18 cellular contexts compared by ENCODE assay signal in genomic region chr17:44171931-44172455, GRCh38. TPM values are rescaled to one million over a fixed set of nuclear protein-coding genes. Genes with fewer than 3 reads are reported as not detected.
DNase-seq lines count a peak whose midpoint lies in the region; ATAC-seq, FAIRE-seq and TF ChIP-seq lines count a peak whose summit lies in the region.
"Had no signal": no experiment of that assay in that cellular context is flagged by ENCODE, and none has a peak within 500 bp of the region (broad histone marks: within the 10 kb centered on the region; RNA-seq: fewer than 3 reads in every experiment).

No MANE protein-coding gene starts in this region.

- H3K18ac ChIP-seq in mesendoderm (ENCODE audit: low read length) = no peak overlapping the region

- ATAC-seq in HepG2 = no peak
- ATAC-seq in right lobe of liver = no peak
- ATAC-seq in HG03045 (IDR thresholded peaks at IDR 0.05; ENCODE audit: unreplicated experiment) = no peak
- no peak for ATAC-seq in HG03457 (IDR thresholded peaks at IDR 0.05; ENCODE audit: unreplicated experiment)
- ATAC-seq: activated CD4-positive, alpha-beta T cell treated with anti-CD3 and anti-CD28 coated beads for 36 hours; effector memory CD8-positive, alpha-beta T cell; left lung; sciatic nerve had no signal

- H2BK5ac ChIP-seq in mesendoderm (ENCODE audit: low read length) = no peak overlapping the region

- H2AFZ ChIP-seq in HepG2 (ENCODE audit: low read length) = no peak overlapping the region

- peak overlapping the region; percentile 45 for H3K23ac ChIP-seq in mesendoderm (ENCODE audit: low read length)

- no peak overlapping the region for H2BK120ac ChIP-seq in mesendoderm (ENCODE audit: low read depth, low read length)

- POLR2A ChIA-PET in HepG2 (lab: Yijun Ruan, JAX) = interaction anchor here (1.2 kb wide), 1 partner anchor 14 kb away, joined by 6 read pairs; the partner anchor contains the start of gene TMUB2

- peaks cover 41% of the 10 kb centered on the region for H3K4me1 ChIP-seq in HepG2 (ENCODE audit: insufficient read depth, low read length)
- peaks cover 0 to 14% (median 2%) of the 10 kb centered on the region in 4 donors for H3K4me1 ChIP-seq in right lobe of liver
- H3K4me1 ChIP-seq in mesendoderm (ENCODE audit: control insufficient read depth, low read depth, low read length) = no peaks in the 10 kb centered on the region
- peaks cover 16% of the 10 kb centered on the region for H3K4me1 ChIP-seq in SJCRH30

- H3K4me2 ChIP-seq in HepG2 (ENCODE audit: low read depth, low read length) = no peak overlapping the region
- no peak overlapping the region for H3K4me2 ChIP-seq in mesendoderm (ENCODE audit: low read length)

- H3K79me1 ChIP-seq in mesendoderm (ENCODE audit: low read length) = no peaks in the 10 kb centered on the region

- no peaks in the 10 kb centered on the region for H4K20me1 ChIP-seq in HepG2 (ENCODE audit: insufficient read depth, low read length)

- H3K9ac ChIP-seq in HepG2 (ENCODE audit: insufficient read depth, low read depth, low read length) = no peak overlapping the region
- H3K9ac ChIP-seq in mesendoderm (ENCODE audit: low read length) = no peak overlapping the region

- DNase-seq in HepG2 (ENCODE audit: low spot score) = no peak
- no peak for DNase-seq in right lobe of liver
- no peak for DNase-seq in WERI-Rb-1
- no peak for DNase-seq in mesendoderm
- no peak for DNase-seq in SJCRH30
- no peak for DNase-seq in DMS114 treated with DMSO at 0.1 percent for 48 hours (lab: John Stamatoyannopoulos, UW; ENCODE audit: unreplicated experiment)
- DNase-seq: activated CD4-positive, alpha-beta T cell treated with anti-CD3 and anti-CD28 coated beads for 36 hours; DMS79; effector memory CD8-positive, alpha-beta T cell; left lung; NCI-H524 treated with DMSO at 0.1 percent for 48 hours; nucleus accumbens had no signal

- no peaks in the 10 kb centered on the region for H3K27me3 ChIP-seq in HepG2 (ENCODE audit: control insufficient read depth in 1 of 2, insufficient read depth in 2 of 2, low read length in 2 of 2)
- H3K27me3 ChIP-seq in right lobe of liver = no peaks in the 10 kb centered on the region
- no peaks in the 10 kb centered on the region for H3K27me3 ChIP-seq in WERI-Rb-1 (ENCODE audit: insufficient read depth, low read depth, severe bottlenecking)
- no peaks in the 10 kb centered on the region for H3K27me3 ChIP-seq in mesendoderm (ENCODE audit: insufficient read depth, low read length, poor library complexity)
- peaks cover 5% of the 10 kb centered on the region; the same call in 1 of the 2 replicates for H3K27me3 ChIP-seq in SJCRH30
- H3K27me3 ChIP-seq: suprapubic skin had no signal

- H3K4ac ChIP-seq in mesendoderm (ENCODE audit: low read depth, low read length) = no peak overlapping the region

- H3K9me3 ChIP-seq in HepG2 (ENCODE audit: low read length) (no peaks in the 10 kb centered on the region), right lobe of liver (no peaks in the 10 kb centered on the region), WERI-Rb-1 (ENCODE audit: severe bottlenecking) (no peaks in the 10 kb centered on the region), SJCRH30 (replicated peaks) (no peaks in the 10 kb centered on the region)
- H3K9me3 ChIP-seq: left lung, suprapubic skin had no signal

- H4K5ac ChIP-seq in mesendoderm (ENCODE audit: low read length) = no peak overlapping the region

- CTCF ChIA-PET in HepG2 (lab: Yijun Ruan, JAX; ENCODE audit: low intra/inter-chr PET ratio, low total read pairs) = no interaction called here

- in situ Hi-C loops in HepG2 (cut with HindIII; ENCODE audit: extremely low pct_ligation_motif_present, low pct_unique_long_range_greater_than_20kb) = loop anchor here (5.0 kb wide), 1 partner anchor 230 kb away; the partner anchor contains the start of gene PPY

- no peak for FAIRE-seq in HepG2 (lab: Jason Lieb, UNC)

- no peaks in the 10 kb centered on the region for H3K79me2 ChIP-seq in HepG2 (ENCODE audit: insufficient read depth, low read length)
- no peaks in the 10 kb centered on the region for H3K79me2 ChIP-seq in mesendoderm (ENCODE audit: control insufficient read depth, insufficient read depth, low read length)

- H2BK15ac ChIP-seq in mesendoderm (replicated peaks; ENCODE audit: low read depth) = no peak overlapping the region

- TF ChIP-seq CTCF in HepG2 (CRISPR knock-in tag; IDR thresholded peaks at IDR 0.05) (no peak), right lobe of liver (IDR thresholded peaks at IDR 0.05) (no peak), WERI-Rb-1 (IDR thresholded peaks at IDR 0.05; ENCODE audit: low read depth, low read length) (no peak)

- TF ChIP-seq EP300 in HepG2 (IDR thresholded peaks at IDR 0.05; ENCODE audit: low read depth in 2 of 2, low read length in 2 of 2) (no peak), HepG2 (CRISPR knock-in tag; IDR thresholded peaks at IDR 0.05; ENCODE audit: borderline replicate concordance) (no peak)

- no peak overlapping the region for H4K8ac ChIP-seq in mesendoderm (ENCODE audit: low read depth, low read length)

- no peak for TF ChIP-seq RAD21 in HepG2 (CRISPR knock-in tag; IDR thresholded peaks at IDR 0.05)

- 96% methylated on average over 8 of the region's 17 CpGs for WGBS in HepG2 (ENCODE audit: low lambda C conversion rate)
- WGBS in right lobe of liver (ENCODE audit: insufficient coverage, low coverage, low lambda C conversion rate, missing lambda C conversion rate) = 75% methylated on average over 1 of the region's 17 CpGs
- no CpG with 5 or more reads among the region's 17 CpGs for WGBS in mesendoderm (ENCODE audit: extremely low coverage, insufficient coverage, low lambda C conversion rate)

- H3K56ac ChIP-seq in mesendoderm (ENCODE audit: low read length) = peak overlapping the region; percentile 34

- no peak overlapping the region for H2AK5ac ChIP-seq in mesendoderm (ENCODE audit: low read length)

- intact Hi-C loops in HepG2 (cut with micrococcal nuclease; ENCODE audit: unreplicated experiment) (no loop called here), right lobe of liver (cut with DNase I) (no loop called here)

- TF ChIP-seq POLR2A in HepG2 (IDR thresholded peaks at IDR 0.05; ENCODE audit: insufficient read depth in 1 of 2, low read depth in 2 of 2, low read length in 2 of 2) = no peak
- no peak for TF ChIP-seq POLR2A in right lobe of liver (IDR thresholded peaks at IDR 0.05)

- H3K36me3 ChIP-seq in HepG2 (replicated peaks in 1 of 2; ENCODE audit: control insufficient read depth in 1 of 2, insufficient read depth in 2 of 2, low read length in 2 of 2) (peaks cover 1 to 5% of the 10 kb centered on the region in 2 experiments; a peak in 2 of 5 replicates), right lobe of liver (no peaks in the 10 kb centered on the region), WERI-Rb-1 (peaks cover 24% of the 10 kb centered on the region), mesendoderm (ENCODE audit: control insufficient read depth, insufficient read depth, low read length) (no peaks in the 10 kb centered on the region), SJCRH30 (peaks cover 2% of the 10 kb centered on the region; the same call in 1 of the 2 replicates)

- no peak overlapping the region for H3K4me3 ChIP-seq in HepG2 (replicated peaks in 1 of 3; ENCODE audit: insufficient read depth in 1 of 3, low read depth in 2 of 3, low read length in 3 of 3)
- no peak overlapping the region for H3K4me3 ChIP-seq in right lobe of liver
- H3K4me3 ChIP-seq in WERI-Rb-1 (ENCODE audit: low read depth, low read length) = no peak overlapping the region
- H3K4me3 ChIP-seq in mesendoderm (ENCODE audit: low read length) = no peak overlapping the region
- no peak overlapping the region for H3K4me3 ChIP-seq in SJCRH30
- H3K4me3 ChIP-seq: left lung, suprapubic skin had no signal

- no TSS peak for BruUV-seq in HepG2 (replicated peaks; lab: Mats Ljungman, UMichigan)

- H3K27ac ChIP-seq in HepG2 (ENCODE audit: extremely low read length, insufficient read depth, low read length) (no peak overlapping the region), right lobe of liver (no peak overlapping the region), WERI-Rb-1 (0 out of 2 replicates have a peak overlapping the region, but pooled peaks have one; percentile 18), mesendoderm (ENCODE audit: low read depth, low read length) (no peak overlapping the region), SJCRH30 (no peak overlapping the region)
- H3K27ac ChIP-seq: C4-2B, left lung, suprapubic skin had no signal

RNA-seq across cellular contexts. Expression of gene ASB16, which starts 1.5 kb away (rescaled TPM):
- total RNA-seq in HepG2 (2016; rRNA removed; fragmentation: Illumina TruSeq; extraction: Trizol) = 0.07 TPM in 1 of 2 replicates, not detected in the other
- total RNA-seq in HepG2 (2016; cell fraction: cytosol; rRNA removed; fragmentation: Illumina TruSeq; extraction: Trizol; ENCODE audit: low read depth) = not detected in 2 replicates
- not detected in 2 replicates for total RNA-seq in HepG2 (2016; cell fraction: insoluble cytoplasmic fraction; rRNA removed; fragmentation: Illumina TruSeq; extraction: Trizol)
- total RNA-seq in HepG2 (2016; cell fraction: membrane; rRNA removed; fragmentation: Illumina TruSeq; extraction: Trizol) = not detected in 2 replicates
- not detected in 2 replicates for total RNA-seq in HepG2 (2016; cell fraction: nucleus; rRNA removed; fragmentation: Illumina TruSeq; extraction: Trizol)
- polyA plus RNA-seq in HepG2 (2011; rRNA removed) = 0.05 TPM in 1 of 2 replicates, not detected in the other
- 0.04 and 0.10 TPM in 2 replicates for polyA plus RNA-seq in HepG2 (2011; cell fraction: cytosol; rRNA removed)
- polyA plus RNA-seq in HepG2 (2011; cell fraction: nucleus; rRNA removed) = 0.45 and 0.47 TPM in 2 replicates
- polyA plus RNA-seq in HepG2 (2012) = 0.47 and 0.64 TPM in 2 replicates
- polyA plus RNA-seq in HepG2 (2016; cell fraction: cytosol; fragmentation: Illumina TruSeq; extraction: Trizol; ENCODE audit: low read depth) = not detected in 2 replicates
- polyA plus RNA-seq in HepG2 (2016; cell fraction: insoluble cytoplasmic fraction; fragmentation: Illumina TruSeq; extraction: Trizol; ENCODE audit: low read depth) = not detected in 2 replicates
- polyA plus RNA-seq in HepG2 (2016; cell fraction: membrane; fragmentation: Illumina TruSeq; extraction: Trizol; ENCODE audit: low read depth) = not detected in 2 replicates
- polyA plus RNA-seq in HepG2 (2016; cell fraction: nucleus; fragmentation: Illumina TruSeq; extraction: Trizol; ENCODE audit: insufficient read depth, low read depth) = not detected in 2 replicates
- polyA minus RNA-seq in HepG2 (2011; rRNA and poly(A)+ RNA removed; ENCODE audit: low replicate concordance) = 0.09 and 0.40 TPM in 2 replicates
- not detected in 2 replicates for polyA minus RNA-seq in HepG2 (2011; cell fraction: cytosol; rRNA and poly(A)+ RNA removed)
- not detected in 2 replicates for polyA minus RNA-seq in HepG2 (2011; cell fraction: nucleus; rRNA and poly(A)+ RNA removed)
- total RNA-seq in right lobe of liver = 1 to 10 TPM in 1 of 6 experiments, not detected in 5; 1.5 TPM
- not detected for polyA plus RNA-seq in mesendoderm (2013, experiment 1 of 2)
- polyA plus RNA-seq in mesendoderm (2013, experiment 2 of 2) = not detected
- total RNA-seq in SJCRH30 (2014; rRNA removed; shearing (Covaris generic)) = not detected in 2 replicates
- total RNA-seq: H4, left lung, suprapubic skin had no signal

RNA-seq across cellular contexts. Expression of gene TMUB2, which starts 14.8 kb away (rescaled TPM):
- total RNA-seq in HepG2 (2016; rRNA removed; fragmentation: Illumina TruSeq; extraction: Trizol) = 18.7 and 26.9 TPM in 2 replicates
- total RNA-seq in HepG2 (2016; cell fraction: cytosol; rRNA removed; fragmentation: Illumina TruSeq; extraction: Trizol; ENCODE audit: low read depth) = 9.7 and 10.5 TPM in 2 replicates
- 17.2 and 28.2 TPM in 2 replicates for total RNA-seq in HepG2 (2016; cell fraction: insoluble cytoplasmic fraction; rRNA removed; fragmentation: Illumina TruSeq; extraction: Trizol)
- 18.3 and 23.2 TPM in 2 replicates for total RNA-seq in HepG2 (2016; cell fraction: membrane; rRNA removed; fragmentation: Illumina TruSeq; extraction: Trizol)
- 23.0 and 27.8 TPM in 2 replicates for total RNA-seq in HepG2 (2016; cell fraction: nucleus; rRNA removed; fragmentation: Illumina TruSeq; extraction: Trizol)
- 50.8 and 55.5 TPM in 2 replicates for polyA plus RNA-seq in HepG2 (2011; rRNA removed)
- polyA plus RNA-seq in HepG2 (2011; cell fraction: cytosol; rRNA removed) = 41.4 and 47.9 TPM in 2 replicates
- polyA plus RNA-seq in HepG2 (2011; cell fraction: nucleus; rRNA removed) = 102 and 118 TPM in 2 replicates
- polyA plus RNA-seq in HepG2 (2012) = 22.8 and 25.7 TPM in 2 replicates
- 8.4 and 10.1 TPM in 2 replicates for polyA plus RNA-seq in HepG2 (2016; cell fraction: cytosol; fragmentation: Illumina TruSeq; extraction: Trizol; ENCODE audit: low read depth)
- 19.7 and 21.2 TPM in 2 replicates for polyA plus RNA-seq in HepG2 (2016; cell fraction: insoluble cytoplasmic fraction; fragmentation: Illumina TruSeq; extraction: Trizol; ENCODE audit: low read depth)
- 18.3 and 18.4 TPM in 2 replicates for polyA plus RNA-seq in HepG2 (2016; cell fraction: membrane; fragmentation: Illumina TruSeq; extraction: Trizol; ENCODE audit: low read depth)
- polyA plus RNA-seq in HepG2 (2016; cell fraction: nucleus; fragmentation: Illumina TruSeq; extraction: Trizol; ENCODE audit: insufficient read depth, low read depth) = 62.7 and 64.3 TPM in 2 replicates
- polyA minus RNA-seq in HepG2 (2011; rRNA and poly(A)+ RNA removed; ENCODE audit: low replicate concordance) = 28.1 and 44.6 TPM in 2 replicates
- 13.8 and 15.3 TPM in 2 replicates for polyA minus RNA-seq in HepG2 (2011; cell fraction: cytosol; rRNA and poly(A)+ RNA removed)
- 21.1 and 21.4 TPM in 2 replicates for polyA minus RNA-seq in HepG2 (2011; cell fraction: nucleus; rRNA and poly(A)+ RNA removed)
- 10 to 100 TPM; 13.8 to 18.0 (median 15.7) TPM for total RNA-seq in right lobe of liver
- polyA plus RNA-seq in mesendoderm (2013, experiment 1 of 2) = 11.7 TPM
- polyA plus RNA-seq in mesendoderm (2013, experiment 2 of 2) = 11.4 TPM
- total RNA-seq in SJCRH30 (2014; rRNA removed; shearing (Covaris generic)) = 27.8 and 29.6 TPM in 2 replicates

RNA-seq across cellular contexts. Expression of gene ATXN7L3, which starts 27.7 kb away (rescaled TPM):
- 45.7 and 59.1 TPM in 2 replicates for total RNA-seq in HepG2 (2016; rRNA removed; fragmentation: Illumina TruSeq; extraction: Trizol)
- total RNA-seq in HepG2 (2016; cell fraction: cytosol; rRNA removed; fragmentation: Illumina TruSeq; extraction: Trizol; ENCODE audit: low read depth) = 12.2 and 14.1 TPM in 2 replicates
- 42.7 and 60.0 TPM in 2 replicates for total RNA-seq in HepG2 (2016; cell fraction: insoluble cytoplasmic fraction; rRNA removed; fragmentation: Illumina TruSeq; extraction: Trizol)
- total RNA-seq in HepG2 (2016; cell fraction: membrane; rRNA removed; fragmentation: Illumina TruSeq; extraction: Trizol) = 45.9 and 46.8 TPM in 2 replicates
- total RNA-seq in HepG2 (2016; cell fraction: nucleus; rRNA removed; fragmentation: Illumina TruSeq; extraction: Trizol) = 42.7 and 44.6 TPM in 2 replicates
- polyA plus RNA-seq in HepG2 (2011; rRNA removed) = 44.5 and 49.3 TPM in 2 replicates
- 39.5 and 41.0 TPM in 2 replicates for polyA plus RNA-seq in HepG2 (2011; cell fraction: cytosol; rRNA removed)
- polyA plus RNA-seq in HepG2 (2011; cell fraction: nucleus; rRNA removed) = 121 and 131 TPM in 2 replicates
- polyA plus RNA-seq in HepG2 (2012) = 37.8 and 38.4 TPM in 2 replicates
- polyA plus RNA-seq in HepG2 (2016; cell fraction: cytosol; fragmentation: Illumina TruSeq; extraction: Trizol; ENCODE audit: low read depth) = 7.6 and 9.2 TPM in 2 replicates
- polyA plus RNA-seq in HepG2 (2016; cell fraction: insoluble cytoplasmic fraction; fragmentation: Illumina TruSeq; extraction: Trizol; ENCODE audit: low read depth) = 50.4 and 54.3 TPM in 2 replicates
- polyA plus RNA-seq in HepG2 (2016; cell fraction: membrane; fragmentation: Illumina TruSeq; extraction: Trizol; ENCODE audit: low read depth) = 32.8 and 36.7 TPM in 2 replicates
- polyA plus RNA-seq in HepG2 (2016; cell fraction: nucleus; fragmentation: Illumina TruSeq; extraction: Trizol; ENCODE audit: insufficient read depth, low read depth) = 81.5 and 96.7 TPM in 2 replicates
- 65.3 and 85.1 TPM in 2 replicates for polyA minus RNA-seq in HepG2 (2011; rRNA and poly(A)+ RNA removed; ENCODE audit: low replicate concordance)
- 25.4 and 26.4 TPM in 2 replicates for polyA minus RNA-seq in HepG2 (2011; cell fraction: cytosol; rRNA and poly(A)+ RNA removed)
- polyA minus RNA-seq in HepG2 (2011; cell fraction: nucleus; rRNA and poly(A)+ RNA removed) = 47.9 and 72.6 TPM in 2 replicates
- total RNA-seq in right lobe of liver = 10 to 100 TPM; 20.3 to 26.8 (median 22.1) TPM
- 48.5 TPM for polyA plus RNA-seq in mesendoderm (2013, experiment 1 of 2)
- polyA plus RNA-seq in mesendoderm (2013, experiment 2 of 2) = 47.5 TPM
- total RNA-seq in SJCRH30 (2014; rRNA removed; shearing (Covaris generic)) = 59.7 and 62.4 TPM in 2 replicates

RNA-seq across cellular contexts. Expression of gene HROB, which starts 30.3 kb away (rescaled TPM):
- total RNA-seq in HepG2 (2016; rRNA removed; fragmentation: Illumina TruSeq; extraction: Trizol) (6.7 and 7.1 TPM in 2 replicates), right lobe of liver (1 to 10 TPM in 1 of 6 experiments, under 1 TPM in 5; 0.20 to 1.1 (median 0.40) TPM)
- 5.6 and 7.4 TPM in 2 replicates for total RNA-seq in HepG2 (2016; cell fraction: cytosol; rRNA removed; fragmentation: Illumina TruSeq; extraction: Trizol; ENCODE audit: low read depth)
- total RNA-seq in HepG2 (2016; cell fraction: insoluble cytoplasmic fraction; rRNA removed; fragmentation: Illumina TruSeq; extraction: Trizol) = 5.5 and 5.6 TPM in 2 replicates
- total RNA-seq in HepG2 (2016; cell fraction: membrane; rRNA removed; fragmentation: Illumina TruSeq; extraction: Trizol) = 5.5 and 5.6 TPM in 2 replicates
- 5.1 and 5.5 TPM in 2 replicates for total RNA-seq in HepG2 (2016; cell fraction: nucleus; rRNA removed; fragmentation: Illumina TruSeq; extraction: Trizol)
- 5.0 and 6.1 TPM in 2 replicates for polyA plus RNA-seq in HepG2 (2011; rRNA removed)
- polyA plus RNA-seq in HepG2 (2011; cell fraction: cytosol; rRNA removed) = 3.3 and 4.0 TPM in 2 replicates
- 7.3 and 8.7 TPM in 2 replicates for polyA plus RNA-seq in HepG2 (2011; cell fraction: nucleus; rRNA removed)
- 2.5 and 4.8 TPM in 2 replicates for polyA plus RNA-seq in HepG2 (2012)
- polyA plus RNA-seq in HepG2 (2016; cell fraction: cytosol; fragmentation: Illumina TruSeq; extraction: Trizol; ENCODE audit: low read depth) = 1.4 and 1.5 TPM in 2 replicates
- 6.2 and 7.5 TPM in 2 replicates for polyA plus RNA-seq in HepG2 (2016; cell fraction: insoluble cytoplasmic fraction; fragmentation: Illumina TruSeq; extraction: Trizol; ENCODE audit: low read depth)
- 2.2 and 3.0 TPM in 2 replicates for polyA plus RNA-seq in HepG2 (2016; cell fraction: membrane; fragmentation: Illumina TruSeq; extraction: Trizol; ENCODE audit: low read depth)
- polyA plus RNA-seq in HepG2 (2016; cell fraction: nucleus; fragmentation: Illumina TruSeq; extraction: Trizol; ENCODE audit: insufficient read depth, low read depth) = 14.2 and 16.9 TPM in 2 replicates
- 11.6 and 25.6 TPM in 2 replicates for polyA minus RNA-seq in HepG2 (2011; rRNA and poly(A)+ RNA removed; ENCODE audit: low replicate concordance)
- polyA minus RNA-seq in HepG2 (2011; cell fraction: cytosol; rRNA and poly(A)+ RNA removed) = 2.7 and 4.6 TPM in 2 replicates
- polyA minus RNA-seq in HepG2 (2011; cell fraction: nucleus; rRNA and poly(A)+ RNA removed) = 3.9 and 4.5 TPM in 2 replicates
- 10.7 TPM for polyA plus RNA-seq in mesendoderm (2013, experiment 1 of 2)
- 10.4 TPM for polyA plus RNA-seq in mesendoderm (2013, experiment 2 of 2)
- total RNA-seq in SJCRH30 (2014; rRNA removed; shearing (Covaris generic)) = 10.0 and 11.1 TPM in 2 replicates

RNA-seq across cellular contexts. Expression of gene UBTF, which starts 47.5 kb away (rescaled TPM):
- total RNA-seq in HepG2 (2016; rRNA removed; fragmentation: Illumina TruSeq; extraction: Trizol) = 52.1 and 60.9 TPM in 2 replicates
- total RNA-seq in HepG2 (2016; cell fraction: cytosol; rRNA removed; fragmentation: Illumina TruSeq; extraction: Trizol; ENCODE audit: low read depth) = 13.2 and 14.5 TPM in 2 replicates
- total RNA-seq in HepG2 (2016; cell fraction: insoluble cytoplasmic fraction; rRNA removed; fragmentation: Illumina TruSeq; extraction: Trizol) = 46.2 and 61.5 TPM in 2 replicates
- 33.7 and 33.9 TPM in 2 replicates for total RNA-seq in HepG2 (2016; cell fraction: membrane; rRNA removed; fragmentation: Illumina TruSeq; extraction: Trizol)
- 43.5 and 47.5 TPM in 2 replicates for total RNA-seq in HepG2 (2016; cell fraction: nucleus; rRNA removed; fragmentation: Illumina TruSeq; extraction: Trizol)
- polyA plus RNA-seq in HepG2 (2011; rRNA removed) = 15.2 and 16.1 TPM in 2 replicates
- 9.1 and 10.0 TPM in 2 replicates for polyA plus RNA-seq in HepG2 (2011; cell fraction: cytosol; rRNA removed)
- polyA plus RNA-seq in HepG2 (2011; cell fraction: nucleus; rRNA removed) = 35.4 and 41.3 TPM in 2 replicates
- 27.8 and 33.4 TPM in 2 replicates for polyA plus RNA-seq in HepG2 (2012)
- polyA plus RNA-seq in HepG2 (2016; cell fraction: cytosol; fragmentation: Illumina TruSeq; extraction: Trizol; ENCODE audit: low read depth) = 8.6 and 8.7 TPM in 2 replicates
- polyA plus RNA-seq in HepG2 (2016; cell fraction: insoluble cytoplasmic fraction; fragmentation: Illumina TruSeq; extraction: Trizol; ENCODE audit: low read depth) = 57.4 and 68.3 TPM in 2 replicates
- polyA plus RNA-seq in HepG2 (2016; cell fraction: membrane; fragmentation: Illumina TruSeq; extraction: Trizol; ENCODE audit: low read depth) = 21.7 and 23.2 TPM in 2 replicates
- 93.7 and 94.2 TPM in 2 replicates for polyA plus RNA-seq in HepG2 (2016; cell fraction: nucleus; fragmentation: Illumina TruSeq; extraction: Trizol; ENCODE audit: insufficient read depth, low read depth)
- 11.5 and 30.7 TPM in 2 replicates for polyA minus RNA-seq in HepG2 (2011; rRNA and poly(A)+ RNA removed; ENCODE audit: low replicate concordance)
- polyA minus RNA-seq in HepG2 (2011; cell fraction: cytosol; rRNA and poly(A)+ RNA removed) = 8.2 and 9.9 TPM in 2 replicates
- polyA minus RNA-seq in HepG2 (2011; cell fraction: nucleus; rRNA and poly(A)+ RNA removed) = 29.7 and 33.2 TPM in 2 replicates
- total RNA-seq in right lobe of liver = 10 to 100 TPM; 22.3 to 35.9 (median 32.0) TPM
- polyA plus RNA-seq in mesendoderm (2013, experiment 1 of 2) = 78.1 TPM
- polyA plus RNA-seq in mesendoderm (2013, experiment 2 of 2) = 78.4 TPM
- total RNA-seq in SJCRH30 (2014; rRNA removed; shearing (Covaris generic)) = 76.6 and 78.9 TPM in 2 replicates
